Comparison of ENCODE assay signal across 2 cellular contexts in the genomic region with DNA sequence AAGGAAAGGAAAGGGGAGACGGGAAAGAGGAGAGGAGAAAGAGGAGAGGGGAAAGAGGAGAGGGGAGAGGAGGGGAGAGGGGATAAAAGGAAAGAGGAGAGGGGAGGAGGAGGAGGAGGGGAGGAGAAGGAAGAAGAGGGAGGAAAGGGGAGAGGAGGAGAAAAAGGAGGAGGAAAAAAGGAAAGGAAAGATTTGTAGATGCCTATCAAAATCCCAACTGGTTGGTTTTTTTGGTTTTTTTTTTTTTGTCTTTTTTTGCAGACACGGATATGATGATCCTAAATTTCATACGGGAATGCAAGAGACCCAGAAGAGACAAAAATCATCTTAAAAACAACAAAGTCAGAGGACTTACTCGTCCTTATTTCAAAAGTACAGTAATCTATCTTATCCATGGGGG.
A peak's percentile ranks its signal among the peaks of the same experiment; 100 is the strongest.
TF ChIP-seq lines count a peak whose summit lies in the region.

No MANE protein-coding gene starts in this region.

TF ChIP-seq in HepG2, 621 proteins besides CTCF, POLR2A, EP300 and RAD21:
- TF ChIP-seq ISX (CRISPR knock-in tag; conservative IDR thresholded peaks at IDR 0.05) (no peak), MYNN (CRISPR knock-in tag; IDR thresholded peaks at IDR 0.05; ENCODE audit: low read depth) (no peak), PCBP2 (optimal IDR thresholded peaks at IDR 0.05; ENCODE audit: low read depth, low read length, poor library complexity, severe bottlenecking) (peak; percentile 80), HNRNPK (IDR thresholded peaks at IDR 0.05; ENCODE audit: low read depth, low read length, poor library complexity, severe bottlenecking) (peak; percentile 92), PCBP1 (IDR thresholded peaks at IDR 0.05; ENCODE audit: borderline replicate concordance, low read depth, low read length) (0 out of 2 replicates have a peak, but pooled peaks have one; percentile 82)
TF ChIP-seq in HepG2: peak in this region for 3.

TF ChIP-seq in K562, 482 proteins besides CTCF, POLR2A, EP300 and RAD21:
- TF ChIP-seq POLR3G (IDR thresholded peaks at IDR 0.05; ENCODE audit: extremely low read depth, insufficient read length, insufficient replicate concordance) (no peak), TAF15 (IDR thresholded peaks at IDR 0.05; ENCODE audit: low read depth, low read length) (no peak), LCOR (CRISPR knock-in tag; IDR thresholded peaks at IDR 0.05) (no peak), FOXP1 (CRISPR knock-in tag; IDR thresholded peaks at IDR 0.05) (no peak), ZNF197 (CRISPR knock-in tag; IDR thresholded peaks at IDR 0.05; ENCODE audit: low read depth) (no peak), ARNT (IDR thresholded peaks at IDR 0.05) (no peak), STAT5B (CRISPR knock-in tag; IDR thresholded peaks at IDR 0.05) (no peak), CBFA2T2 (conservative IDR thresholded peaks at IDR 0.05) (no peak), NFE2L1 (tag; IDR thresholded peaks at IDR 0.05; ENCODE audit: borderline replicate concordance, low read depth) (no peak), PCBP1 (IDR thresholded peaks at IDR 0.05; ENCODE audit: low read depth, low read length, poor library complexity, severe bottlenecking) (peak; percentile 67), PCBP2 (IDR thresholded peaks at IDR 0.05; ENCODE audit: low read depth, low read length, poor library complexity, severe bottlenecking) (peak; percentile 75), HNRNPK (IDR thresholded peaks at IDR 0.05; ENCODE audit: low read depth, low read length, poor library complexity, severe bottlenecking) (peak; percentile 67)
- TF ChIP-seq, protein P1, sequence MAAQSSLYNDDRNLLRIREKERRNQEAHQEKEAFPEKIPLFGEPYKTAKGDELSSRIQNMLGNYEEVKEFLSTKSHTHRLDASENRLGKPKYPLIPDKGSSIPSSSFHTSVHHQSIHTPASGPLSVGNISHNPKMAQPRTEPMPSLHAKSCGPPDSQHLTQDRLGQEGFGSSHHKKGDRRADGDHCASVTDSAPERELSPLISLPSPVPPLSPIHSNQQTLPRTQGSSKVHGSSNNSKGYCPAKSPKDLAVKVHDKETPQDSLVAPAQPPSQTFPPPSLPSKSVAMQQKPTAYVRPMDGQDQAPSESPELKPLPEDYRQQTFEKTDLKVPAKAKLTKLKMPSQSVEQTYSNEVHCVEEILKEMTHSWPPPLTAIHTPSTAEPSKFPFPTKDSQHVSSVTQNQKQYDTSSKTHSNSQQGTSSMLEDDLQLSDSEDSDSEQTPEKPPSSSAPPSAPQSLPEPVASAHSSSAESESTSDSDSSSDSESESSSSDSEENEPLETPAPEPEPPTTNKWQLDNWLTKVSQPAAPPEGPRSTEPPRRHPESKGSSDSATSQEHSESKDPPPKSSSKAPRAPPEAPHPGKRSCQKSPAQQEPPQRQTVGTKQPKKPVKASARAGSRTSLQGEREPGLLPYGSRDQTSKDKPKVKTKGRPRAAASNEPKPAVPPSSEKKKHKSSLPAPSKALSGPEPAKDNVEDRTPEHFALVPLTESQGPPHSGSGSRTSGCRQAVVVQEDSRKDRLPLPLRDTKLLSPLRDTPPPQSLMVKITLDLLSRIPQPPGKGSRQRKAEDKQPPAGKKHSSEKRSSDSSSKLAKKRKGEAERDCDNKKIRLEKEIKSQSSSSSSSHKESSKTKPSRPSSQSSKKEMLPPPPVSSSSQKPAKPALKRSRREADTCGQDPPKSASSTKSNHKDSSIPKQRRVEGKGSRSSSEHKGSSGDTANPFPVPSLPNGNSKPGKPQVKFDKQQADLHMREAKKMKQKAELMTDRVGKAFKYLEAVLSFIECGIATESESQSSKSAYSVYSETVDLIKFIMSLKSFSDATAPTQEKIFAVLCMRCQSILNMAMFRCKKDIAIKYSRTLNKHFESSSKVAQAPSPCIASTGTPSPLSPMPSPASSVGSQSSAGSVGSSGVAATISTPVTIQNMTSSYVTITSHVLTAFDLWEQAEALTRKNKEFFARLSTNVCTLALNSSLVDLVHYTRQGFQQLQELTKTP (IDR thresholded peaks at IDR 0.05; ENCODE audit: low read depth in 1 of 2, partially characterized antibody in 2 of 2), result no peak
- TF ChIP-seq, protein P2, sequence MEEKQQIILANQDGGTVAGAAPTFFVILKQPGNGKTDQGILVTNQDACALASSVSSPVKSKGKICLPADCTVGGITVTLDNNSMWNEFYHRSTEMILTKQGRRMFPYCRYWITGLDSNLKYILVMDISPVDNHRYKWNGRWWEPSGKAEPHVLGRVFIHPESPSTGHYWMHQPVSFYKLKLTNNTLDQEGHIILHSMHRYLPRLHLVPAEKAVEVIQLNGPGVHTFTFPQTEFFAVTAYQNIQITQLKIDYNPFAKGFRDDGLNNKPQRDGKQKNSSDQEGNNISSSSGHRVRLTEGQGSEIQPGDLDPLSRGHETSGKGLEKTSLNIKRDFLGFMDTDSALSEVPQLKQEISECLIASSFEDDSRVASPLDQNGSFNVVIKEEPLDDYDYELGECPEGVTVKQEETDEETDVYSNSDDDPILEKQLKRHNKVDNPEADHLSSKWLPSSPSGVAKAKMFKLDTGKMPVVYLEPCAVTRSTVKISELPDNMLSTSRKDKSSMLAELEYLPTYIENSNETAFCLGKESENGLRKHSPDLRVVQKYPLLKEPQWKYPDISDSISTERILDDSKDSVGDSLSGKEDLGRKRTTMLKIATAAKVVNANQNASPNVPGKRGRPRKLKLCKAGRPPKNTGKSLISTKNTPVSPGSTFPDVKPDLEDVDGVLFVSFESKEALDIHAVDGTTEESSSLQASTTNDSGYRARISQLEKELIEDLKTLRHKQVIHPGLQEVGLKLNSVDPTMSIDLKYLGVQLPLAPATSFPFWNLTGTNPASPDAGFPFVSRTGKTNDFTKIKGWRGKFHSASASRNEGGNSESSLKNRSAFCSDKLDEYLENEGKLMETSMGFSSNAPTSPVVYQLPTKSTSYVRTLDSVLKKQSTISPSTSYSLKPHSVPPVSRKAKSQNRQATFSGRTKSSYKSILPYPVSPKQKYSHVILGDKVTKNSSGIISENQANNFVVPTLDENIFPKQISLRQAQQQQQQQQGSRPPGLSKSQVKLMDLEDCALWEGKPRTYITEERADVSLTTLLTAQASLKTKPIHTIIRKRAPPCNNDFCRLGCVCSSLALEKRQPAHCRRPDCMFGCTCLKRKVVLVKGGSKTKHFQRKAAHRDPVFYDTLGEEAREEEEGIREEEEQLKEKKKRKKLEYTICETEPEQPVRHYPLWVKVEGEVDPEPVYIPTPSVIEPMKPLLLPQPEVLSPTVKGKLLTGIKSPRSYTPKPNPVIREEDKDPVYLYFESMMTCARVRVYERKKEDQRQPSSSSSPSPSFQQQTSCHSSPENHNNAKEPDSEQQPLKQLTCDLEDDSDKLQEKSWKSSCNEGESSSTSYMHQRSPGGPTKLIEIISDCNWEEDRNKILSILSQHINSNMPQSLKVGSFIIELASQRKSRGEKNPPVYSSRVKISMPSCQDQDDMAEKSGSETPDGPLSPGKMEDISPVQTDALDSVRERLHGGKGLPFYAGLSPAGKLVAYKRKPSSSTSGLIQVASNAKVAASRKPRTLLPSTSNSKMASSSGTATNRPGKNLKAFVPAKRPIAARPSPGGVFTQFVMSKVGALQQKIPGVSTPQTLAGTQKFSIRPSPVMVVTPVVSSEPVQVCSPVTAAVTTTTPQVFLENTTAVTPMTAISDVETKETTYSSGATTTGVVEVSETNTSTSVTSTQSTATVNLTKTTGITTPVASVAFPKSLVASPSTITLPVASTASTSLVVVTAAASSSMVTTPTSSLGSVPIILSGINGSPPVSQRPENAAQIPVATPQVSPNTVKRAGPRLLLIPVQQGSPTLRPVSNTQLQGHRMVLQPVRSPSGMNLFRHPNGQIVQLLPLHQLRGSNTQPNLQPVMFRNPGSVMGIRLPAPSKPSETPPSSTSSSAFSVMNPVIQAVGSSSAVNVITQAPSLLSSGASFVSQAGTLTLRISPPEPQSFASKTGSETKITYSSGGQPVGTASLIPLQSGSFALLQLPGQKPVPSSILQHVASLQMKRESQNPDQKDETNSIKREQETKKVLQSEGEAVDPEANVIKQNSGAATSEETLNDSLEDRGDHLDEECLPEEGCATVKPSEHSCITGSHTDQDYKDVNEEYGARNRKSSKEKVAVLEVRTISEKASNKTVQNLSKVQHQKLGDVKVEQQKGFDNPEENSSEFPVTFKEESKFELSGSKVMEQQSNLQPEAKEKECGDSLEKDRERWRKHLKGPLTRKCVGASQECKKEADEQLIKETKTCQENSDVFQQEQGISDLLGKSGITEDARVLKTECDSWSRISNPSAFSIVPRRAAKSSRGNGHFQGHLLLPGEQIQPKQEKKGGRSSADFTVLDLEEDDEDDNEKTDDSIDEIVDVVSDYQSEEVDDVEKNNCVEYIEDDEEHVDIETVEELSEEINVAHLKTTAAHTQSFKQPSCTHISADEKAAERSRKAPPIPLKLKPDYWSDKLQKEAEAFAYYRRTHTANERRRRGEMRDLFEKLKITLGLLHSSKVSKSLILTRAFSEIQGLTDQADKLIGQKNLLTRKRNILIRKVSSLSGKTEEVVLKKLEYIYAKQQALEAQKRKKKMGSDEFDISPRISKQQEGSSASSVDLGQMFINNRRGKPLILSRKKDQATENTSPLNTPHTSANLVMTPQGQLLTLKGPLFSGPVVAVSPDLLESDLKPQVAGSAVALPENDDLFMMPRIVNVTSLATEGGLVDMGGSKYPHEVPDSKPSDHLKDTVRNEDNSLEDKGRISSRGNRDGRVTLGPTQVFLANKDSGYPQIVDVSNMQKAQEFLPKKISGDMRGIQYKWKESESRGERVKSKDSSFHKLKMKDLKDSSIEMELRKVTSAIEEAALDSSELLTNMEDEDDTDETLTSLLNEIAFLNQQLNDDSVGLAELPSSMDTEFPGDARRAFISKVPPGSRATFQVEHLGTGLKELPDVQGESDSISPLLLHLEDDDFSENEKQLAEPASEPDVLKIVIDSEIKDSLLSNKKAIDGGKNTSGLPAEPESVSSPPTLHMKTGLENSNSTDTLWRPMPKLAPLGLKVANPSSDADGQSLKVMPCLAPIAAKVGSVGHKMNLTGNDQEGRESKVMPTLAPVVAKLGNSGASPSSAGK (IDR thresholded peaks at IDR 0.05), result no peak
- TF ChIP-seq, protein P3, sequence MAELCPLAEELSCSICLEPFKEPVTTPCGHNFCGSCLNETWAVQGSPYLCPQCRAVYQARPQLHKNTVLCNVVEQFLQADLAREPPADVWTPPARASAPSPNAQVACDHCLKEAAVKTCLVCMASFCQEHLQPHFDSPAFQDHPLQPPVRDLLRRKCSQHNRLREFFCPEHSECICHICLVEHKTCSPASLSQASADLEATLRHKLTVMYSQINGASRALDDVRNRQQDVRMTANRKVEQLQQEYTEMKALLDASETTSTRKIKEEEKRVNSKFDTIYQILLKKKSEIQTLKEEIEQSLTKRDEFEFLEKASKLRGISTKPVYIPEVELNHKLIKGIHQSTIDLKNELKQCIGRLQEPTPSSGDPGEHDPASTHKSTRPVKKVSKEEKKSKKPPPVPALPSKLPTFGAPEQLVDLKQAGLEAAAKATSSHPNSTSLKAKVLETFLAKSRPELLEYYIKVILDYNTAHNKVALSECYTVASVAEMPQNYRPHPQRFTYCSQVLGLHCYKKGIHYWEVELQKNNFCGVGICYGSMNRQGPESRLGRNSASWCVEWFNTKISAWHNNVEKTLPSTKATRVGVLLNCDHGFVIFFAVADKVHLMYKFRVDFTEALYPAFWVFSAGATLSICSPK (IDR thresholded peaks at IDR 0.05; ENCODE audit: borderline replicate concordance), result no peak
